8 cellular contexts compared by ENCODE assay signal in the genomic region with DNA sequence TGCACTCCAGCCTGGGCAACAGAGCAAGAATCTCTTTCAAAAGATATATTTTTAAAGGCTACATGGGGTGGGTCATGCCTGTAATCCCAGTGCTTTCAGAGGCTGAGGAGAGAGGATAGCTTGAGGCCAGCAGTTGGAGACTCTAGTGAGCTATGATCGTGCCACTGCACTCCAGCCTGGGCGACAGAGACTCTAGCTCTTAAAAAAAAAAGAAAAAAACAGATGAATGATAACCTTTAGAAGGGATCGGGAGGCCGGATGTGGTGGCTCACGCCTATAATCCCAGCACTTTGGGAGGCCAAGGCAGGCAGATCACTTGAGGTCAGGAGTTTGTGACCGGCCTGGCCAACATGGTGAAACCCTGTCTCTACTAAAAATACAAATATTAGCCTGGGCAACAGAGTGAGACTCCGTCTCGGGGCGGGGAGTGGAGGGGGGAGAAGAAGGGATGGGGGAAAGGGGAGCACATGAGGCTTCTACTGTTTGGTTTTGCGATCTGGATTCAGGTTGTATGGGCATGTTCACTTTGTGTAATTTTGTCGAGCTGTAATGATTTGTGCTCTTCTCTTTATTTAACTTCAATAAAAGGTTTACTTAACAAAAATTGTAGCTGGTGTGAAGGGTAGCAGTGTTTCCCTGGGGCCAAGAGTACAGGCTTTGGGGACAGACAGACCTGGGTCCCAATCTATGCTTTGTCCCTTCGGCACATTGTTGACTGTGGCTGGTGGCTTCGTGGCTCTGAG. TPM values are rescaled to one million over a fixed set of nuclear protein-coding genes. Genes with fewer than 3 reads are reported as not detected.
DNase-seq lines count a peak whose midpoint lies in the region; ATAC-seq and TF ChIP-seq lines count a peak whose summit lies in the region.

No MANE protein-coding gene starts in this region.

- H3K9ac ChIP-seq in SK-N-MC (ENCODE audit: insufficient read length), result peak overlapping the region; percentile 96

- TF ChIP-seq POLR2A in esophagus muscularis mucosa (IDR thresholded peaks at IDR 0.05; ENCODE audit: low read depth), result no peak

- H3K27me3 ChIP-seq in esophagus muscularis mucosa, result no peaks in the 10 kb centered on the region
- H3K27me3 ChIP-seq in psoas muscle (ENCODE audit: insufficient read depth in 3 of 3, low read length in 2 of 3), result no peaks in the 10 kb centered on the region

- H3K4me1 ChIP-seq in esophagus muscularis mucosa (peaks cover 17 to 33% (median 28%) of the 10 kb centered on the region in 4 donors), psoas muscle (peaks cover 17% of the 10 kb centered on the region)

- H3K9me3 ChIP-seq in SK-N-MC (ENCODE audit: low read depth, low read length), result no peaks in the 10 kb centered on the region
- H3K9me3 ChIP-seq in esophagus muscularis mucosa, result no peaks in the 10 kb centered on the region
- H3K9me3 ChIP-seq in psoas muscle, result no peaks in the 10 kb centered on the region

- WGBS in esophagus muscularis mucosa, result 78% methylated on average over 13 of the region's 13 CpGs
- 47 to 58% (median 54%) methylated on average over 13 of the region's 13 CpGs for WGBS in psoas muscle, 3 donors

- peak overlapping the region; percentile 89 for H3K4me3 ChIP-seq in GM12864 (ENCODE audit: low read depth, low read length)
- H3K4me3 ChIP-seq in SK-N-MC, result peak overlapping the region; percentile 97
- peak overlapping the region; percentile 82 to 88 (median 84) for H3K4me3 ChIP-seq in esophagus muscularis mucosa
- peak overlapping the region; percentile 82 for H3K4me3 ChIP-seq in psoas muscle

- peak overlapping the region; percentile 79 for H3K27ac ChIP-seq in SK-N-MC
- H3K27ac ChIP-seq in esophagus muscularis mucosa (replicated peaks in 1 of 4), result peak overlapping the region; percentile 86 to 91 (median 88)
- H3K27ac ChIP-seq in psoas muscle, result peak overlapping the region; percentile 94

- no peak for ATAC-seq in psoas muscle

- intact Hi-C loops in esophagus muscularis mucosa (cut with DNase I), result loop anchor here (2.0 kb wide), 1 partner anchor 177 kb away; no protein-coding TSS in a partner anchor
- intact Hi-C loops in psoas muscle (cut with DNase I), result loop anchor here (1.0 to 10.0 kb wide), 4 partner anchors 27 to 177 kb away; partner anchors contain the start of gene ZNF546 (in 1 of the 2)

- H3K36me3 ChIP-seq in SK-N-MC (ENCODE audit: insufficient read depth, low read length) (peaks cover 27% of the 10 kb centered on the region), esophagus muscularis mucosa (peaks cover 15 to 29% (median 28%) of the 10 kb centered on the region in 4 donors), psoas muscle (ENCODE audit: insufficient read depth in 1 of 2, low read depth in 1 of 2) (peaks cover 9 to 29% of the 10 kb centered on the region in 2 donors)

- DNase-seq in GM12864 (ENCODE audit: low read depth) (no peak), SK-N-MC (ENCODE audit: low read depth, low spot score) (no peak), esophagus muscularis mucosa (ENCODE audit: extremely low spot score) (no peak), psoas muscle (no peak), Kasumi-1 (lab: John Stamatoyannopoulos, UW) (no peak), NCI-H82 treated with DMSO at 0.1 percent for 48 hours (lab: John Stamatoyannopoulos, UW; ENCODE audit: unreplicated experiment) (no peak), DMS79 (lab: John Stamatoyannopoulos, UW) (no peak), NCI-H526 (lab: John Stamatoyannopoulos, UW) (no peak)

- no peak for TF ChIP-seq EP300 in esophagus muscularis mucosa (IDR thresholded peaks at IDR 0.05)

- TF ChIP-seq CTCF in GM12864 (IDR thresholded peaks at IDR 0.05; ENCODE audit: low read depth, low read length, missing control alignments) (no peak), esophagus muscularis mucosa (IDR thresholded peaks at IDR 0.05) (no peak), psoas muscle (IDR thresholded peaks at IDR 0.05) (no peak)

RNA-seq across cellular contexts. Expression of gene PSMC4, which starts 1.1 kb away (rescaled TPM):
- total RNA-seq in esophagus muscularis mucosa, result 10 to 100 TPM; 68.9 to 91.4 (median 89.2) TPM
- 100 to 1,000 TPM in 2 of 4 donors, 10 to 100 TPM in 2; 76.0 to 154 (median 104) TPM for total RNA-seq in psoas muscle
- 100 to 1,000 TPM; 132 to 310 (median 229) TPM for polyA plus RNA-seq in psoas muscle

RNA-seq across cellular contexts. Expression of gene ZNF546, which starts 27.0 kb away (rescaled TPM):
- total RNA-seq in esophagus muscularis mucosa, result 1 to 10 TPM; 3.6 to 8.5 (median 5.5) TPM
- 1 to 10 TPM; 3.7 to 9.2 (median 6.4) TPM for total RNA-seq in psoas muscle
- polyA plus RNA-seq in psoas muscle, result 1 to 10 TPM; 1.0 to 6.2 (median 1.9) TPM

RNA-seq across cellular contexts. Expression of gene FCGBP, which starts 35.4 kb away (rescaled TPM):
- total RNA-seq in esophagus muscularis mucosa (1 to 10 TPM; 2.1 to 8.1 (median 4.4) TPM), psoas muscle (1 to 10 TPM; 7.1 to 8.7 (median 8.3) TPM)
- polyA plus RNA-seq in psoas muscle, result under 1 TPM; 0.45 to 0.77 (median 0.48) TPM
